In the genomic region with DNA sequence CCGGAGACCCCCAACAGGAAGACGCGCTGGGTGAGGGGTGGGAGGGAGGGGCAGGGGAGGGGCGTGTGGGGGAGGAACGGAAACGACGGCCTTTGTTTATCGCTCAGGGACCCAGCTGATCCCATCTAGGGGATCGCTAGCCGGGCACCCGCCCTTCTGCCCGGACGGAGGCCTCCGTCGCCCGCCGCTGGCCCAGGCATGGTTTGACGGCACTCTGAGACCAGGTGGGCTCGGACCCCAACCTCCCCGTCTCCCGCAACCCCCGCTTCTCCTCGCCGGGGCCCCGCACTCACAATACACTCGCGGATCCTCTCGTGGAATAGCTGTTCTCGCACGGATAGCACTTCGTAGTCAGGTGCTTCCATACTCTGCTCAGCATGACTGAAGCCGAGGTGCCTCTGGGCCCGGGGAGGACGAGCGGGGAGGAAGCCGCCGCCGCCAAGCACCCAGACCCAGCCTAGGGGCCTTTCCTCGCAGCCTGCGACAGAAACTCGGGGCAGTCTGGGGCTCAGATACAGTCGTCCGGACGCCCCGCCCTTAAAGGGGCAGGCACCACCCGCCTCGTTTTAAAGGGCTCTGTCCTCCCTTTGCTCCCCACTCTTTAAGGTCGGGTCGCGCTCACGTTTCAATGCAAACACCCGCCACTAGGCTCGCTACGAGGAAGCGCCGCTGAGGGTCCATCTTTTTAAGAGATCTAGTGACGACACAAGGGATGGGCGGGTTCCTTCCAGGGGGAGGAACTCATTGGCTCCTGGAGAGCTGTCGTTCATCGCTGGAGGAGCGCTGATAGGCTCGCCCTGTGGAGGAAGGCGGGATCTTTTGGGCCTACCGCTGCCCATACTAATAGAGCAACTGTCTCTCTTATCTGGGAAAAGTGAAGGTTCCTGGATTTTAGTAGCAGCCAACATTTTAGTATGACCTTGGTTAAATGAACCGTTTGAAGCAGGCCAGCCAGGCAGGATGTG, we compare ENCODE assay signal across 8 cellular contexts. TPM values are rescaled to one million over a fixed set of nuclear protein-coding genes. Genes with fewer than 3 reads are reported as not detected.
A peak's percentile ranks its signal among the peaks of the same experiment; 100 is the strongest.
DNase-seq lines count a peak whose midpoint lies in the region; TF ChIP-seq lines count a peak whose summit lies in the region.

A gene with protein sequence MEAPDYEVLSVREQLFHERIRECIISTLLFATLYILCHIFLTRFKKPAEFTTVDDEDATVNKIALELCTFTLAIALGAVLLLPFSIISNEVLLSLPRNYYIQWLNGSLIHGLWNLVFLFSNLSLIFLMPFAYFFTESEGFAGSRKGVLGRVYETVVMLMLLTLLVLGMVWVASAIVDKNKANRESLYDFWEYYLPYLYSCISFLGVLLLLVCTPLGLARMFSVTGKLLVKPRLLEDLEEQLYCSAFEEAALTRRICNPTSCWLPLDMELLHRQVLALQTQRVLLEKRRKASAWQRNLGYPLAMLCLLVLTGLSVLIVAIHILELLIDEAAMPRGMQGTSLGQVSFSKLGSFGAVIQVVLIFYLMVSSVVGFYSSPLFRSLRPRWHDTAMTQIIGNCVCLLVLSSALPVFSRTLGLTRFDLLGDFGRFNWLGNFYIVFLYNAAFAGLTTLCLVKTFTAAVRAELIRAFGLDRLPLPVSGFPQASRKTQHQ (minus strand): TSS at position 657 of the 965 bp plus-strand sequence. CDS start 292 bp downstream, at position 365.

- POLR2A ChIA-PET in activated CD8-positive, alpha-beta memory T cell treated with anti-CD3 and anti-CD28 coated beads for 36 hours (lab: Charles Lee) = interaction anchor here (1.0 to 2.3 kb wide), 2 partner anchors 14 to 20 kb away, joined by 4 to 19 read pairs; a partner anchor contains a TSS

- no peak for TF ChIP-seq CTCF in GM20000 (IDR thresholded peaks at IDR 0.05; ENCODE audit: extremely low read depth, missing control alignments)

- DNase-seq in COR-L47 (lab: John Stamatoyannopoulos, UW) (peak; percentile 98), GM20000 (ENCODE audit: low spot score) (peak; percentile 96), HT-29 (ENCODE audit: low spot score) (peak; percentile 98), NOMO-1 (lab: John Stamatoyannopoulos, UW; ENCODE audit: unreplicated experiment in 2 of 2) (peak; percentile 98 to 99), lung microvascular endothelial cell (ENCODE audit: low read depth in 2 of 2) (peak; percentile 98 to 99)
- peak; percentile 96 for DNase-seq in effector CD8-positive, alpha-beta T cell (lab: John Stamatoyannopoulos, UW)
- peak; percentile 87 to 93 (median 88) for DNase-seq in stimulated activated CD4-positive, alpha-beta T cell treated with anti-CD3 and anti-CD28 coated beads, TNF-alpha, amount 100 ng/mL, for 48 hours (ENCODE audit: low read depth in 3 of 3)

- CTCF ChIA-PET in activated CD8-positive, alpha-beta memory T cell treated with anti-CD3 and anti-CD28 coated beads for 36 hours (lab: Charles Lee) = interaction anchor here (0.6 to 3.1 kb wide), 9 partner anchors 10 to 113 kb away, joined by 3 to 16 read pairs (median 3); no protein-coding TSS in a partner anchor

RNA-seq across cellular contexts. Expression of the gene that starts here (rescaled TPM):
- total RNA-seq in HT-29 (2014; rRNA removed; shearing (Covaris generic)) = 16.1 and 24.6 TPM in 2 replicates
- total RNA-seq in activated CD8-positive, alpha-beta memory T cell treated with anti-CD3 and anti-CD28 coated beads for 36 hours = 10 to 100 TPM; 32.5 to 34.9 TPM
- total RNA-seq in lung microvascular endothelial cell = 68.9 and 76.4 TPM in 2 replicates

Comparison
In these comparisons a context has a peak if more than half of its experiments do, and no peak if none do; other contexts are left out.
1. Peak in every context shown above with its lines: DNase-seq.